1 cellular context compared by ENCODE assay signal in the genomic region with DNA sequence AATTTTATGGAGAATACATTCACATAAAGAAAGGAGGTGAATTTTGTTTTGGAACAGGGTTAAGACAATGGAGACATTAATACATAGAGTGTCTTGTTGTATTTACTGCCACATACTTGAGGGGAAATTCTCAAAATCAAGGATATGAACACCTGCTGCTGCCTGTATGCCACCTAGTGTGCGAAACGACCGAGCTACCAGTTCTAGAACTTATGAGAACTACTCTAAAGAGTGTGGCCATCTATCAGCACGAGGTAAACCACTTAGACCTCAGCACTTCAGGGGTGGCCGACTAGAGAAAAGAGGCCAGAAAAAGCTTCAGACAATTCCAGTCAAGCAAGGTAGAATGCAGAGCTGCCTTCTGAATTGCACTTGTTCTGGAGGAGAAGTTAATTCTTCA.
TF ChIP-seq lines count a peak whose summit lies in the region.

No MANE protein-coding gene starts in this region.

TF ChIP-seq in HepG2, 621 proteins besides CTCF, POLR2A, EP300 and RAD21:
- TF ChIP-seq, protein P1, sequence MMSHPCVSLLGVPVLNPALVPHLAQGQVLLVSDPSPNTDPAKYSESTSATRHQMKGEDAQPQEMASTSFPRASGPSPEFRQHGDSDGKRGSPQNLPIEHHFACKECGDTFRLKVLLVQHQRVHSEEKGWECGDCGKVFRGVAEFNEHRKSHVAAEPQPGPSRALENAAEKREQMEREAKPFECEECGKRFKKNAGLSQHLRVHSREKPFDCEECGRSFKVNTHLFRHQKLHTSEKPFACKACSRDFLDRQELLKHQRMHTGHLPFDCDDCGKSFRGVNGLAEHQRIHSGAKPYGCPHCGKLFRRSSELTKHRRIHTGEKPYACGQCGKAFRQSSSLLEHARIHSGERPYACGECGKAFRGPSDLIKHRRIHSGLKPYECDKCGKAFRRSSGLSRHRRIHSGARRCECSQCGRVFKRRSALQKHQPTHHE (CRISPR knock-in tag; IDR thresholded peaks at IDR 0.05; ENCODE audit: borderline replicate concordance), result no peak
- TF ChIP-seq FOXM1 (CRISPR knock-in tag; IDR thresholded peaks at IDR 0.05), result no peak
- TF ChIP-seq, protein P2, sequence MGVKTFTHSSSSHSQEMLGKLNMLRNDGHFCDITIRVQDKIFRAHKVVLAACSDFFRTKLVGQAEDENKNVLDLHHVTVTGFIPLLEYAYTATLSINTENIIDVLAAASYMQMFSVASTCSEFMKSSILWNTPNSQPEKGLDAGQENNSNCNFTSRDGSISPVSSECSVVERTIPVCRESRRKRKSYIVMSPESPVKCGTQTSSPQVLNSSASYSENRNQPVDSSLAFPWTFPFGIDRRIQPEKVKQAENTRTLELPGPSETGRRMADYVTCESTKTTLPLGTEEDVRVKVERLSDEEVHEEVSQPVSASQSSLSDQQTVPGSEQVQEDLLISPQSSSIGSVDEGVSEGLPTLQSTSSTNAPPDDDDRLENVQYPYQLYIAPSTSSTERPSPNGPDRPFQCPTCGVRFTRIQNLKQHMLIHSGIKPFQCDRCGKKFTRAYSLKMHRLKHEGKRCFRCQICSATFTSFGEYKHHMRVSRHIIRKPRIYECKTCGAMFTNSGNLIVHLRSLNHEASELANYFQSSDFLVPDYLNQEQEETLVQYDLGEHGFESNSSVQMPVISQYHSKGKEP (CRISPR knock-in tag; IDR thresholded peaks at IDR 0.05), result no peak
- TF ChIP-seq NFIB (CRISPR knock-in tag; IDR thresholded peaks at IDR 0.05; ENCODE audit: borderline replicate concordance), result no peak
- TF ChIP-seq ZSCAN21 (CRISPR knock-in tag; IDR thresholded peaks at IDR 0.05; ENCODE audit: borderline replicate concordance), result no peak
- no peak for TF ChIP-seq ELF1 (CRISPR knock-in tag; IDR thresholded peaks at IDR 0.05)
- no peak for TF ChIP-seq MTA3 (CRISPR knock-in tag; IDR thresholded peaks at IDR 0.05)
- no peak for TF ChIP-seq ZMAT3 (CRISPR knock-in tag; conservative IDR thresholded peaks at IDR 0.05)
- TF ChIP-seq, protein P3, sequence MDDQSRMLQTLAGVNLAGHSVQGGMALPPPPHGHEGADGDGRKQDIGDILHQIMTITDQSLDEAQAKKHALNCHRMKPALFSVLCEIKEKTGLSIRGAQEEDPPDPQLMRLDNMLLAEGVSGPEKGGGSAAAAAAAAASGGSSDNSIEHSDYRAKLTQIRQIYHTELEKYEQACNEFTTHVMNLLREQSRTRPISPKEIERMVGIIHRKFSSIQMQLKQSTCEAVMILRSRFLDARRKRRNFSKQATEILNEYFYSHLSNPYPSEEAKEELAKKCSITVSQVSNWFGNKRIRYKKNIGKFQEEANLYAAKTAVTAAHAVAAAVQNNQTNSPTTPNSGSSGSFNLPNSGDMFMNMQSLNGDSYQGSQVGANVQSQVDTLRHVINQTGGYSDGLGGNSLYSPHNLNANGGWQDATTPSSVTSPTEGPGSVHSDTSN (CRISPR knock-in tag; IDR thresholded peaks at IDR 0.05; ENCODE audit: borderline replicate concordance), result no peak
- no peak for TF ChIP-seq NFE2L1 (CRISPR knock-in tag; IDR thresholded peaks at IDR 0.05; ENCODE audit: borderline replicate concordance)
- TF ChIP-seq ZNF446 (CRISPR knock-in tag; IDR thresholded peaks at IDR 0.05), result no peak
- TF ChIP-seq, protein P4, sequence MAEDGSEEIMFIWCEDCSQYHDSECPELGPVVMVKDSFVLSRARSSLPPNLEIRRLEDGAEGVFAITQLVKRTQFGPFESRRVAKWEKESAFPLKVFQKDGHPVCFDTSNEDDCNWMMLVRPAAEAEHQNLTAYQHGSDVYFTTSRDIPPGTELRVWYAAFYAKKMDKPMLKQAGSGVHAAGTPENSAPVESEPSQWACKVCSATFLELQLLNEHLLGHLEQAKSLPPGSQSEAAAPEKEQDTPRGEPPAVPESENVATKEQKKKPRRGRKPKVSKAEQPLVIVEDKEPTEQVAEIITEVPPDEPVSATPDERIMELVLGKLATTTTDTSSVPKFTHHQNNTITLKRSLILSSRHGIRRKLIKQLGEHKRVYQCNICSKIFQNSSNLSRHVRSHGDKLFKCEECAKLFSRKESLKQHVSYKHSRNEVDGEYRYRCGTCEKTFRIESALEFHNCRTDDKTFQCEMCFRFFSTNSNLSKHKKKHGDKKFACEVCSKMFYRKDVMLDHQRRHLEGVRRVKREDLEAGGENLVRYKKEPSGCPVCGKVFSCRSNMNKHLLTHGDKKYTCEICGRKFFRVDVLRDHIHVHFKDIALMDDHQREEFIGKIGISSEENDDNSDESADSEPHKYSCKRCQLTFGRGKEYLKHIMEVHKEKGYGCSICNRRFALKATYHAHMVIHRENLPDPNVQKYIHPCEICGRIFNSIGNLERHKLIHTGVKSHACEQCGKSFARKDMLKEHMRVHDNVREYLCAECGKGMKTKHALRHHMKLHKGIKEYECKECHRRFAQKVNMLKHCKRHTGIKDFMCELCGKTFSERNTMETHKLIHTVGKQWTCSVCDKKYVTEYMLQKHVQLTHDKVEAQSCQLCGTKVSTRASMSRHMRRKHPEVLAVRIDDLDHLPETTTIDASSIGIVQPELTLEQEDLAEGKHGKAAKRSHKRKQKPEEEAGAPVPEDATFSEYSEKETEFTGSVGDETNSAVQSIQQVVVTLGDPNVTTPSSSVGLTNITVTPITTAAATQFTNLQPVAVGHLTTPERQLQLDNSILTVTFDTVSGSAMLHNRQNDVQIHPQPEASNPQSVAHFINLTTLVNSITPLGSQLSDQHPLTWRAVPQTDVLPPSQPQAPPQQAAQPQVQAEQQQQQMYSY (CRISPR knock-in tag; IDR thresholded peaks at IDR 0.05), result no peak
- TF ChIP-seq ZNF761 (CRISPR knock-in tag; conservative IDR thresholded peaks at IDR 0.05), result no peak
- no peak for TF ChIP-seq DNMT1 (CRISPR knock-in tag; IDR thresholded peaks at IDR 0.05)
- no peak for TF ChIP-seq PATZ1 (CRISPR knock-in tag; IDR thresholded peaks at IDR 0.05)
- TF ChIP-seq ZNF3 (CRISPR knock-in tag; IDR thresholded peaks at IDR 0.05), result no peak
- TF ChIP-seq ZC3H13 (CRISPR knock-in tag; IDR thresholded peaks at IDR 0.05), result no peak
- no peak for TF ChIP-seq REXO4 (CRISPR knock-in tag; IDR thresholded peaks at IDR 0.05; ENCODE audit: borderline replicate concordance)
- TF ChIP-seq PBX2 (CRISPR knock-in tag; IDR thresholded peaks at IDR 0.05), result no peak
- TF ChIP-seq SNRNP70 (IDR thresholded peaks at IDR 0.05; ENCODE audit: low read depth, low read length), result no peak
